2 cellular contexts compared by ENCODE assay signal in the genomic region with DNA sequence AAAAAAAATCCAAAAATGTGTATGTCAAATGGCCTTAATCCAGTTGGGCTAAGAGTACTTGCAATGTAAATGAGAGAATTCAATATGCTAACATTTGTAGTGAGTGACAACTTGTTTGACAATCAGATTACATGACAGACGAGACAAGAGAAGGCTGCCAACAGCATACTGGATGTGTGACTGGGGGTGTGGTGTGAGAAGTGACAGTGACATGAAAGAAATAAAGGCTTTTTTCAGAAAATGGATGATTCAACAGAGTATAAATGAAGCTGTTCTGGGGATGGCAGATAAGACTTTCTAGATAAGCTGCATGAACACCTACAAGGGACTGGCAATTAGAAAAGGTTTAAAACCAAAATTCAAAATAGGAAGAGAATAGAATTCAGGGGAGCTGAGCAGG.
TF ChIP-seq lines count a peak whose summit lies in the region.

No MANE protein-coding gene starts in this region.

TF ChIP-seq in K562, 482 proteins besides CTCF, POLR2A, EP300 and RAD21 (continued from another document):
- TF ChIP-seq PBX2 (CRISPR knock-in tag; IDR thresholded peaks at IDR 0.05; ENCODE audit: low read depth) = no peak
- TF ChIP-seq PBX2 (tag; conservative IDR thresholded peaks at IDR 0.05; ENCODE audit: low read depth) = peak; percentile 54; the same call in 1 of the 2 replicates
- TF ChIP-seq, protein P1, sequence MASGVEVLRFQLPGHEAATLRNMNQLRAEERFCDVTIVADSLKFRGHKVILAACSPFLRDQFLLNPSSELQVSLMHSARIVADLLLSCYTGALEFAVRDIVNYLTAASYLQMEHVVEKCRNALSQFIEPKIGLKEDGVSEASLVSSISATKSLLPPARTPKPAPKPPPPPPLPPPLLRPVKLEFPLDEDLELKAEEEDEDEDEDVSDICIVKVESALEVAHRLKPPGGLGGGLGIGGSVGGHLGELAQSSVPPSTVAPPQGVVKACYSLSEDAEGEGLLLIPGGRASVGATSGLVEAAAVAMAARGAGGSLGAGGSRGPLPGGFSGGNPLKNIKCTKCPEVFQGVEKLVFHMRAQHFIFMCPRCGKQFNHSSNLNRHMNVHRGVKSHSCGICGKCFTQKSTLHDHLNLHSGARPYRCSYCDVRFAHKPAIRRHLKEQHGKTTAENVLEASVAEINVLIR (CRISPR knock-in tag; IDR thresholded peaks at IDR 0.05) = no peak
- TF ChIP-seq TCF3 (CRISPR knock-in tag; IDR thresholded peaks at IDR 0.05) = peak; percentile 43
- TF ChIP-seq NFATC3 (IDR thresholded peaks at IDR 0.05) = no peak
- no peak for TF ChIP-seq HDAC2 (IDR thresholded peaks at IDR 0.05)
- peak; percentile 14; the same call in 1 of the 2 replicates for TF ChIP-seq SMARCE1 (IDR thresholded peaks at IDR 0.05)
- TF ChIP-seq PKNOX1 (IDR thresholded peaks at IDR 0.05) = peak; percentile 91
- TF ChIP-seq TAL1 (IDR thresholded peaks at IDR 0.05) = peak; percentile 30; the same call in 1 of the 2 replicates
- no peak for TF ChIP-seq KLF10 (CRISPR knock-in tag; IDR thresholded peaks at IDR 0.05)
- peak; percentile 16; the same call in 1 of the 2 replicates for TF ChIP-seq SOX6 (IDR thresholded peaks at IDR 0.05)
- TF ChIP-seq ZEB2 (IDR thresholded peaks at IDR 0.05) = 0 out of 2 replicates have a peak, but pooled peaks have one; percentile 44
- peak; percentile 39; the same call in 1 of the 2 replicates for TF ChIP-seq TEAD4 (IDR thresholded peaks at IDR 0.05; ENCODE audit: low read length)
- no peak for TF ChIP-seq TEAD4 (CRISPR knock-in tag; IDR thresholded peaks at IDR 0.05; ENCODE audit: borderline replicate concordance)
- 0 out of 2 replicates have a peak, but pooled peaks have one; percentile 28 for TF ChIP-seq FOSL1 (tag; conservative IDR thresholded peaks at IDR 0.05)
- no peak for TF ChIP-seq ZNF764 (CRISPR knock-in tag; IDR thresholded peaks at IDR 0.05; ENCODE audit: low read depth)
TF ChIP-seq in K562: peak in this region for 14.

TF ChIP-seq in neural cell, 6 proteins besides CTCF, POLR2A, EP300 and RAD21 (continued from another document):
- no peak for TF ChIP-seq SMC3 (conservative IDR thresholded peaks at IDR 0.05; ENCODE audit: poor library complexity)
- TF ChIP-seq POLR2AphosphoS5 (IDR thresholded peaks at IDR 0.05) = peak; percentile 96
- TF ChIP-seq EZH2 (IDR thresholded peaks at IDR 0.05; ENCODE audit: borderline replicate concordance, insufficient read depth, low read length, poor library complexity, severe bottlenecking) = no peak
